ENCODE assay signal across 11 cellular contexts in genomic region chr3:172987268-172987667, GRCh38.
DNase-seq lines count a peak whose midpoint lies in the region; ATAC-seq and TF ChIP-seq lines count a peak whose summit lies in the region.
"Had no signal": no experiment of that assay in that cellular context is flagged by ENCODE, and none has a peak within 500 bp of the region (broad histone marks: within the 10 kb centered on the region; RNA-seq: fewer than 3 reads in every experiment).

No MANE protein-coding gene starts in this region.

- no peaks in the 10 kb centered on the region for H3K4me1 ChIP-seq in left lung

- no peaks in the 10 kb centered on the region for H3K27me3 ChIP-seq in left lung

- intact Hi-C loops in left lung (cut with DNase I) = no loop called here

- DNase-seq in ELF-1 (ENCODE audit: low read depth, low spot score) (peak; percentile 4), HuH-7 (ENCODE audit: low spot score) (peak; percentile 15), kidney tubule cell (ENCODE audit: low spot score) (peak; percentile 22), left lung (no peak), NCI-H2029 treated with DMSO at 0.1 percent for 48 hours (lab: John Stamatoyannopoulos, UW) (no peak), nucleus accumbens (lab: John Stamatoyannopoulos, UW) (no peak), 8988T (no peak)
- DNase-seq: activated CD4-positive, CD25-positive, alpha-beta regulatory T cell treated with anti-CD3 and anti-CD28 coated beads, Interleukin-2, amount 50 U/mL, for 72 hours; midbrain; NCI-H774 had no signal

- H3K4me3 ChIP-seq in left lung = no peak overlapping the region

- no peaks in the 10 kb centered on the region for H3K36me3 ChIP-seq in left lung

- H3K27ac ChIP-seq in VCaP (no peak overlapping the region), left lung (no peak overlapping the region)

- no peak for ATAC-seq in left lung

- no peaks in the 10 kb centered on the region for H3K9me3 ChIP-seq in left lung

- TF ChIP-seq CTCF in VCaP (conservative IDR thresholded peaks at IDR 0.05) = peak; percentile 64
- no peak for TF ChIP-seq CTCF in left lung (IDR thresholded peaks at IDR 0.05)

Comparison
In these comparisons a context has a peak if more than half of its experiments do, and no peak if none do; other contexts are left out.
1. DNase-seq: peak in ELF-1 (single experiment), HuH-7 (single experiment) and kidney tubule cell (single experiment); none in left lung (0 of 2), NCI-H2029 treated with DMSO at 0.1 percent for 48 hours (single experiment), nucleus accumbens (0 of 56) and 8988T (single experiment).